ENCODE assay signal across 11 cellular contexts in the genomic region with DNA sequence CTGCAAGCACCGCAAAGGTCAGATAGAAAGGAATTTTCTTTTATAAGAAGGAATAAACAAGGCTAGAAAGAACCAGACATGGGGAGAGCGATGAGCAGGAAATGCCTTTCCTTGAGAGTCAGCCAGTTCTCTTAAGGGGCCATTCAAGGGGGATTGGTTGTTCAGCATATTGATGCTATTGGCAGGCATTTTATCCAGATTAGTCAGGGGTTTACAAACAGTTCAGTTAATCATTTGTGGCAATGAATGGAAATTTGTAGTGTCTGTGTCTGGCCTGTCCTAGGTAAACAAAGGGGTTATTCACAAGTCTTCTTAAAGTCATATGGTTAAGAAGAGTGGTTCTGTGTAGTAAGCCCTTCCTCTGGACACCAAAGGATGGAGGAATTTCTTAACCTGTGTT.
DNase-seq lines count a peak whose midpoint lies in the region; ATAC-seq and FAIRE-seq lines count a peak whose summit lies in the region.
"Had no signal": no experiment of that assay in that cellular context is flagged by ENCODE, and none has a peak within 500 bp of the region (broad histone marks: within the 10 kb centered on the region; RNA-seq: fewer than 3 reads in every experiment).

No MANE protein-coding gene starts in this region.

- FAIRE-seq in urothelium cell line (lab: Jason Lieb, UNC): no peak

- DNase-seq in HCEC 1CT (peak; percentile 85), SW480 (ENCODE audit: low spot score) (peak; percentile 2), foreskin melanocyte (peak; percentile 88), urothelium cell line (ENCODE audit: low spot score) (peak; percentile 31), NCI-H1436 (lab: John Stamatoyannopoulos, UW) (no peak), cerebellar nuclear complex (lab: John Stamatoyannopoulos, UW) (no peak)
- DNase-seq: activated T-cell treated with anti-CD3 and anti-CD28 coated beads, Interleukin-2, amount 50 U/mL, for 1 hour; heart left ventricle; NCI-H2107; OCI-M1 had no signal

- ATAC-seq in GM18858 (IDR thresholded peaks at IDR 0.05; ENCODE audit: unreplicated experiment): no peak

Comparison
In these comparisons a context has a peak if more than half of its experiments do, and no peak if none do; other contexts are left out.
1. DNase-seq: peak in HCEC 1CT (single experiment), SW480 (single experiment), foreskin melanocyte (single experiment) and urothelium cell line (single experiment); none in NCI-H1436 (single experiment) and cerebellar nuclear complex (0 of 2).